In the genomic region with DNA sequence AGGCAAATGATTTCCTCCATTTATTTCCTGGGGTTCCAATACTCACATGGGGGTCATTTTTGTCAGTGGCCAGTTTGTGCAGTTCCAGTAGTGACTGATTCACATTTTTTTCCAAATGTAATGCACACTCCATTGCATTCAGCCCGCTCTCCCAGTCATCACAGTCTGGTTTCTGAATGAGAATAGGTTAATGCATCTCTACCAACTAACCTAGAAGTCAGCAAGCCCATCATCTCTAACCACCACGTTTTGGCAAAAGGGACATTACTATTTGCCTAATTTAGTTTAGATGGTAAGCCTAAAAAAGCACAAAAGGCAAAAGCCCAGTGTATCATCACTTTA, we compare ENCODE assay signal across 8 cellular contexts. TPM values are rescaled to one million over a fixed set of nuclear protein-coding genes. Genes with fewer than 3 reads are reported as not detected.
DNase-seq lines count a peak whose midpoint lies in the region; ATAC-seq and TF ChIP-seq lines count a peak whose summit lies in the region.

No MANE protein-coding gene starts in this region.

- no peak overlapping the region for H2AFZ ChIP-seq in OCI-LY1 (ENCODE audit: low read length)
- H2AFZ ChIP-seq in neural progenitor cell (replicated peaks): no peak overlapping the region

- no peaks in the 10 kb centered on the region for H3K27me3 Mint-ChIP-seq in effector memory CD8-positive, alpha-beta T cell
- H3K27me3 Mint-ChIP-seq in neural progenitor cell (ENCODE audit: insufficient read depth, low read depth): peaks cover 15% of the 10 kb centered on the region

- no peak for DNase-seq in BE2C
- no peak for DNase-seq in effector memory CD8-positive, alpha-beta T cell
- no peak for DNase-seq in neural progenitor cell (ENCODE audit: low spot score)
- DNase-seq in NCI-H774 (lab: John Stamatoyannopoulos, UW): no peak
- no peak for DNase-seq in OCI-M1 (lab: John Stamatoyannopoulos, UW)
- DNase-seq in NCI-H2227 (lab: John Stamatoyannopoulos, UW; ENCODE audit: unreplicated experiment): no peak
- no peak for DNase-seq in SKM-1 (lab: John Stamatoyannopoulos, UW; ENCODE audit: unreplicated experiment)

- H3K27me3 ChIP-seq in BE2C (no peaks in the 10 kb centered on the region), OCI-LY1 (ENCODE audit: insufficient read depth, low read length) (no peaks in the 10 kb centered on the region), neural progenitor cell (no peaks in the 10 kb centered on the region)

- H3K27ac ChIP-seq in OCI-LY1 (ENCODE audit: low read depth, low read length, poor library complexity, severe bottlenecking) (no peak overlapping the region), neural progenitor cell (no peak overlapping the region)

- peaks cover 10% of the 10 kb centered on the region for H3K79me2 ChIP-seq in OCI-LY1 (ENCODE audit: insufficient read depth, low read length)
- H3K79me2 ChIP-seq in neural progenitor cell (ENCODE audit: low read depth): peaks cover 49% of the 10 kb centered on the region

- H3K4me1 ChIP-seq in BE2C (peaks cover 5% of the 10 kb centered on the region; the same call in 1 of the 2 replicates), OCI-LY1 (ENCODE audit: insufficient read depth, low read length, severe bottlenecking) (peaks cover 48% of the 10 kb centered on the region), neural progenitor cell (peaks cover 17% of the 10 kb centered on the region)

- peak overlapping the region; percentile 94; the same call in 1 of the 2 replicates for H3K4me2 ChIP-seq in OCI-LY1 (ENCODE audit: low read length)
- peak overlapping the region; percentile 89 for H3K4me2 ChIP-seq in neural progenitor cell

- H3K4me1 Mint-ChIP-seq in effector memory CD8-positive, alpha-beta T cell (ENCODE audit: low read depth in 2 of 2): peaks cover 25 to 31% of the 10 kb centered on the region in 2 donors
- peaks cover 29% of the 10 kb centered on the region for H3K4me1 Mint-ChIP-seq in neural progenitor cell

- H3K4me3 Mint-ChIP-seq in effector memory CD8-positive, alpha-beta T cell: peak overlapping the region; percentile 91 to 92
- peak overlapping the region; percentile 98 for H3K4me3 Mint-ChIP-seq in neural progenitor cell

- H3K9me3 Mint-ChIP-seq in effector memory CD8-positive, alpha-beta T cell: no peaks in the 10 kb centered on the region
- H3K9me3 Mint-ChIP-seq in neural progenitor cell: no peaks in the 10 kb centered on the region

- no peaks in the 10 kb centered on the region for H3K9me3 ChIP-seq in BE2C
- no peaks in the 10 kb centered on the region for H3K9me3 ChIP-seq in OCI-LY1 (ENCODE audit: low read length)
- no peaks in the 10 kb centered on the region for H3K9me3 ChIP-seq in neural progenitor cell (ENCODE audit: low read depth)

- no peaks in the 10 kb centered on the region for H4K20me1 ChIP-seq in OCI-LY1 (ENCODE audit: insufficient read depth, low read length)
- peaks cover 37% of the 10 kb centered on the region for H4K20me1 ChIP-seq in neural progenitor cell (ENCODE audit: low read depth)

- H3K9ac ChIP-seq in OCI-LY1 (ENCODE audit: low read length): no peak overlapping the region
- no peak overlapping the region for H3K9ac ChIP-seq in neural progenitor cell

- H3K36me3 Mint-ChIP-seq in effector memory CD8-positive, alpha-beta T cell (ENCODE audit: insufficient read depth): peaks cover 87% of the 10 kb centered on the region
- H3K36me3 Mint-ChIP-seq in neural progenitor cell: peaks cover 28% of the 10 kb centered on the region

- no peaks in the 10 kb centered on the region for H3K9me2 ChIP-seq in OCI-LY1 (ENCODE audit: low read depth, low read length)

- H3F3A ChIP-seq in OCI-LY1 (ENCODE audit: insufficient read depth, low read length) (no peaks in the 10 kb centered on the region; the same call in 1 of the 2 replicates), neural progenitor cell (ENCODE audit: low read depth) (peaks cover 46% of the 10 kb centered on the region)

- ATAC-seq in effector memory CD8-positive, alpha-beta T cell (replicated peaks): no peak

- H3K27ac Mint-ChIP-seq in effector memory CD8-positive, alpha-beta T cell: peak overlapping the region; percentile 97
- H3K27ac Mint-ChIP-seq in neural progenitor cell: no peak overlapping the region

- H3K36me3 ChIP-seq in BE2C (peaks cover 25% of the 10 kb centered on the region), OCI-LY1 (ENCODE audit: insufficient read depth, low read length) (peaks cover 33% of the 10 kb centered on the region), neural progenitor cell (peaks cover 14% of the 10 kb centered on the region)

- TF ChIP-seq CTCF in BE2C (IDR thresholded peaks at IDR 0.05; ENCODE audit: low read depth, low read length) (no peak), OCI-LY1 (IDR thresholded peaks at IDR 0.05; ENCODE audit: low read length) (no peak), neural progenitor cell (IDR thresholded peaks at IDR 0.05) (no peak)

- H3K4me3 ChIP-seq in BE2C (ENCODE audit: low read depth, low read length): peak overlapping the region; percentile 91
- peak overlapping the region; percentile 94 for H3K4me3 ChIP-seq in OCI-LY1 (ENCODE audit: low read depth, low read length, poor library complexity, severe bottlenecking)
- peak overlapping the region; percentile 95 for H3K4me3 ChIP-seq in neural progenitor cell

RNA-seq across cellular contexts. Expression of a gene that starts 2.5 kb away (rescaled TPM):
- 1,702 TPM for polyA plus RNA-seq in BE2C (2012; ENCODE audit: insufficient read depth, insufficient read length, low read depth)
- 649 and 846 TPM in 2 replicates for total RNA-seq in neural progenitor cell (ENCODE audit: low replicate concordance)

RNA-seq across cellular contexts. Expression of a gene that starts 14.8 kb away (rescaled TPM):
- polyA plus RNA-seq in BE2C (2012; ENCODE audit: insufficient read depth, insufficient read length, low read depth): 1.5 TPM
- total RNA-seq in neural progenitor cell (ENCODE audit: low replicate concordance): 0.15 TPM in 1 of 2 replicates, not detected in the other

RNA-seq across cellular contexts. Expression of a gene that starts 47.5 kb away (rescaled TPM):
- polyA plus RNA-seq in BE2C (2012; ENCODE audit: insufficient read depth, insufficient read length, low read depth): 42.9 TPM
- total RNA-seq in neural progenitor cell (ENCODE audit: low replicate concordance): 1.4 TPM in 2 replicates
